ENCODE assay signal across 8 cellular contexts in the genomic region with DNA sequence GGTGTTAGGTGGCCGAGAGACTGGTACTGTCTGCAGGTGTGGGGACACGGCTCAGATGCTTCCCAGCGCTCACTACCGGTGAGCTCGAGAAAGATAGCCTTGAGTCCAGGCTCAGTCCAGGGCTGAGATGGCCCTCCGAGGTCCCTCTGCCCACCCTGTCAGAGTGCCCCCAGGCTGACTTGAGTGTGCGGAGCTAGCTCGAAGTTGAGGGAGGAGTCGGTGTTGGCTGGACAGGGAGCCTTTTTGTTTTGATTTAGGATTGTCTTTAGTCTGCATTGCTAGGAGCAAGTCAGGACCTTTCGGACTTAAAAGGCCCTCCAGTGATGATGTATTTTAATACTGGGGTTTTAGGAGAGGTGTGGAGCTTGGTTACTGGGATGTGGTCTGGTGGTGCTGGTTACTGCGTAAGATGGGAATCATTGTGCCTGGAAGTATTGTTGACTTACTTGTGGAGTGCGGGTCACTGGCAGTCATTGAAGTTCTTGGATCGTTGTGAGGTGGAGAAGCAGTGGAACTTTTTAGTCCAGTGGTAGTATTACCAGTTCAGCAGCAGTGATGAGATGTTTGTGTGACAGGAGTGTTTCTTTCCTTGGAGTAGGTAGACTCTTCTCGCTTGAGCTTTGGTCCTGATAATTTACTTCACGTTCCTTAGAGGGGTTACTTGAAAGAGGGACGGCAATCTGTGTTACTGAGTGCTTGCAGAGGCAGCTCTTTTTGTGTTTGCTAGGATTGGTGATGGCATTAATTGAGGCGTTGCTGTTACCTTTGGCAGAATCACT. TPM values are rescaled to one million over a fixed set of nuclear protein-coding genes. Genes with fewer than 3 reads are reported as not detected.
DNase-seq lines count a peak whose midpoint lies in the region; TF ChIP-seq lines count a peak whose summit lies in the region.

No MANE protein-coding gene starts in this region.

- H3K79me2 ChIP-seq in OCI-LY7 (ENCODE audit: insufficient read depth, low read depth, low read length), result peaks cover 22% of the 10 kb centered on the region; the same call in 1 of the 2 replicates

- H3K4me3 ChIP-seq in OCI-LY7 (ENCODE audit: low read depth, low read length, poor library complexity, severe bottlenecking) (peak overlapping the region; percentile 83), uterus (peak overlapping the region; percentile 74 to 80)

- TF ChIP-seq POLR2A in uterus (IDR thresholded peaks at IDR 0.05), result no peak

- peaks cover 14% of the 10 kb centered on the region for H3K36me3 ChIP-seq in OCI-LY7 (ENCODE audit: insufficient read depth, low read length)
- H3K36me3 ChIP-seq in uterus, result no peaks in the 10 kb centered on the region

- in situ Hi-C loops in GM13977 (cut with MboI; ENCODE audit: low pct_unique_long_range_greater_than_20kb, low sequenced_read_pairs, unreplicated experiment), result no loop called here

- CTCF ChIA-PET in activated CD4-positive, alpha-beta T cell treated with anti-CD3 and anti-CD28 coated beads, Interleukin-2, amount 10 ng/mL, durations not matched to agents 7 days and 5 days (lab: Charles Lee), result interaction anchor here (0.6 to 2.1 kb wide), 9 partner anchors 9 to 30 kb away, joined by 3 to 12 read pairs (median 4); no protein-coding TSS in a partner anchor
- CTCF ChIA-PET in OCI-LY7 (lab: Charles Lee; ENCODE audit: unreplicated experiment), result no interaction called here

- no peaks in the 10 kb centered on the region for H4K20me1 ChIP-seq in OCI-LY7 (ENCODE audit: insufficient read depth, low read length)

- H3K4me3 Mint-ChIP-seq in activated CD4-positive, alpha-beta T cell treated with anti-CD3 and anti-CD28 coated beads, Interleukin-2, amount 10 ng/mL, durations not matched to agents 7 days and 5 days, result peak overlapping the region; percentile 96
- peak overlapping the region; percentile 90 for H3K4me3 Mint-ChIP-seq in dendritic cell treated with granulocyte-macrophage colony-stimulating factor and Interleukin-4, amounts not matched to agents 40 ng/mL and 50 ng/mL, for 4 days
- peak overlapping the region; percentile 97 for H3K4me3 Mint-ChIP-seq in mesothelial cell of epicardium

- intact Hi-C loops in OCI-LY7 (cut with micrococcal nuclease; ENCODE audit: unreplicated experiment), result no loop called here
- intact Hi-C loops in dendritic cell treated with granulocyte-macrophage colony-stimulating factor and Interleukin-4, amounts not matched to agents 40 ng/mL and 50 ng/mL, for 4 days (cut with micrococcal nuclease), result no loop called here
- intact Hi-C loops in uterus (cut with DNase I; ENCODE audit: low total_unique reads), result no loop called here

- no peaks in the 10 kb centered on the region for H3K9me3 Mint-ChIP-seq in activated CD4-positive, alpha-beta T cell treated with anti-CD3 and anti-CD28 coated beads, Interleukin-2, amount 10 ng/mL, durations not matched to agents 7 days and 5 days
- no peaks in the 10 kb centered on the region for H3K9me3 Mint-ChIP-seq in dendritic cell treated with granulocyte-macrophage colony-stimulating factor and Interleukin-4, amounts not matched to agents 40 ng/mL and 50 ng/mL, for 4 days
- peaks cover 4% of the 10 kb centered on the region for H3K9me3 Mint-ChIP-seq in mesothelial cell of epicardium

- H3K27me3 ChIP-seq in uterus, result no peaks in the 10 kb centered on the region

- H3K9me3 ChIP-seq in OCI-LY7 (ENCODE audit: low read length), result no peaks in the 10 kb centered on the region
- no peaks in the 10 kb centered on the region for H3K9me3 ChIP-seq in uterus

- H3K27ac ChIP-seq in OCI-LY7 (ENCODE audit: low read depth, low read length, poor library complexity, severe bottlenecking) (peak overlapping the region; percentile 49), uterus (peak overlapping the region; percentile 75 to 86)

- H2AFZ ChIP-seq in OCI-LY7 (ENCODE audit: low read length), result peak overlapping the region; percentile 66; the same call in 1 of the 2 replicates

- peaks cover 45% of the 10 kb centered on the region for H3K4me1 Mint-ChIP-seq in activated CD4-positive, alpha-beta T cell treated with anti-CD3 and anti-CD28 coated beads, Interleukin-2, amount 10 ng/mL, durations not matched to agents 7 days and 5 days
- peaks cover 28% of the 10 kb centered on the region for H3K4me1 Mint-ChIP-seq in dendritic cell treated with granulocyte-macrophage colony-stimulating factor and Interleukin-4, amounts not matched to agents 40 ng/mL and 50 ng/mL, for 4 days (ENCODE audit: low read depth)
- peaks cover 26% of the 10 kb centered on the region for H3K4me1 Mint-ChIP-seq in mesothelial cell of epicardium

- POLR2A ChIA-PET in activated CD4-positive, alpha-beta T cell treated with anti-CD3 and anti-CD28 coated beads, Interleukin-2, amount 10 ng/mL, durations not matched to agents 7 days and 5 days (lab: Charles Lee), result interaction anchor here (0.6 kb wide), 1 partner anchor 11 kb away, joined by 3 read pairs; no protein-coding TSS in a partner anchor
- POLR2A ChIA-PET in OCI-LY7 (lab: Charles Lee), result interaction anchor here (0.6 kb wide), 2 partner anchors 64 to 261 kb away, joined by 3 to 4 read pairs; no protein-coding TSS in a partner anchor

- H3K36me3 Mint-ChIP-seq in activated CD4-positive, alpha-beta T cell treated with anti-CD3 and anti-CD28 coated beads, Interleukin-2, amount 10 ng/mL, durations not matched to agents 7 days and 5 days (ENCODE audit: low read depth), result peaks cover 18% of the 10 kb centered on the region
- peaks cover 8% of the 10 kb centered on the region for H3K36me3 Mint-ChIP-seq in dendritic cell treated with granulocyte-macrophage colony-stimulating factor and Interleukin-4, amounts not matched to agents 40 ng/mL and 50 ng/mL, for 4 days (ENCODE audit: low read depth)
- H3K36me3 Mint-ChIP-seq in mesothelial cell of epicardium, result peaks cover 9% of the 10 kb centered on the region

- H3K27ac Mint-ChIP-seq in activated CD4-positive, alpha-beta T cell treated with anti-CD3 and anti-CD28 coated beads, Interleukin-2, amount 10 ng/mL, durations not matched to agents 7 days and 5 days, result peak overlapping the region; percentile 98
- peak overlapping the region; percentile 86 for H3K27ac Mint-ChIP-seq in dendritic cell treated with granulocyte-macrophage colony-stimulating factor and Interleukin-4, amounts not matched to agents 40 ng/mL and 50 ng/mL, for 4 days
- peak overlapping the region; percentile 84 for H3K27ac Mint-ChIP-seq in mesothelial cell of epicardium

- no peaks in the 10 kb centered on the region for H3K27me3 Mint-ChIP-seq in activated CD4-positive, alpha-beta T cell treated with anti-CD3 and anti-CD28 coated beads, Interleukin-2, amount 10 ng/mL, durations not matched to agents 7 days and 5 days
- no peaks in the 10 kb centered on the region for H3K27me3 Mint-ChIP-seq in dendritic cell treated with granulocyte-macrophage colony-stimulating factor and Interleukin-4, amounts not matched to agents 40 ng/mL and 50 ng/mL, for 4 days
- H3K27me3 Mint-ChIP-seq in mesothelial cell of epicardium (ENCODE audit: low read depth), result no peaks in the 10 kb centered on the region

- H3K4me2 ChIP-seq in OCI-LY7 (ENCODE audit: low read length), result peak overlapping the region; percentile 93

- no peaks in the 10 kb centered on the region for H3K9me2 ChIP-seq in OCI-LY7 (ENCODE audit: insufficient read depth, low read length)

- no peak for DNase-seq in activated CD4-positive, alpha-beta T cell treated with anti-CD3 and anti-CD28 coated beads, Interleukin-2, amount 10 ng/mL, durations not matched to agents 7 days and 5 days
- DNase-seq in activated CD4-positive, alpha-beta T cell treated with anti-CD3 and anti-CD28 coated beads, Interleukin-2, amount 50 U/mL, for 4 hours, result no peak
- DNase-seq in OCI-LY7 (ENCODE audit: low spot score) (no peak), mesothelial cell of epicardium (ENCODE audit: low spot score in 2 of 2, unreplicated experiment in 2 of 2) (peak in 1 of 2 experiments; percentile 18), uterus (no peak), GM13977 (ENCODE audit: low spot score) (no peak), kidney glomerular epithelial cell (lab: John Stamatoyannopoulos, UW) (no peak)

- no peak for TF ChIP-seq CTCF in OCI-LY7 (conservative IDR thresholded peaks at IDR 0.05; ENCODE audit: low read length)
- no peak for TF ChIP-seq CTCF in mesothelial cell of epicardium (IDR thresholded peaks at IDR 0.05; ENCODE audit: unreplicated experiment)
- TF ChIP-seq CTCF in uterus (IDR thresholded peaks at IDR 0.05), result no peak
- no peak for TF ChIP-seq CTCF in GM13977 (IDR thresholded peaks at IDR 0.05; ENCODE audit: extremely low read depth, insufficient read depth, missing control alignments)

- no TSS peak for BruUV-seq in OCI-LY7 (replicated peaks; lab: Mats Ljungman, UMichigan)

- H3K4me1 ChIP-seq in OCI-LY7 (ENCODE audit: insufficient read depth, low read length, poor library complexity, severe bottlenecking) (peaks cover 18% of the 10 kb centered on the region), uterus (no peaks in the 10 kb centered on the region)

RNA-seq across cellular contexts. Expression of a gene that starts 0.6 kb away (rescaled TPM):
- total RNA-seq in activated CD4-positive, alpha-beta T cell treated with anti-CD3 and anti-CD28 coated beads, Interleukin-2, amount 10 ng/mL, durations not matched to agents 7 days and 5 days, result 1 to 10 TPM; 7.0 to 8.1 TPM
- total RNA-seq in OCI-LY7 (2014; rRNA removed; shearing (Covaris generic)), result 3.0 and 4.4 TPM in 2 replicates
- 5.8 and 8.0 TPM in 2 replicates for total RNA-seq in OCI-LY7 (2022)
- total RNA-seq in mesothelial cell of epicardium, result 17.9 to 20.8 TPM (median 18.1 TPM) in 3 replicates
- 10 to 100 TPM; 16.5 to 55.1 (median 31.7) TPM for total RNA-seq in uterus

RNA-seq across cellular contexts. Expression of a gene that starts 0.7 kb away (rescaled TPM):
- 100 to 1,000 TPM; 125 to 158 TPM for total RNA-seq in activated CD4-positive, alpha-beta T cell treated with anti-CD3 and anti-CD28 coated beads, Interleukin-2, amount 10 ng/mL, durations not matched to agents 7 days and 5 days
- total RNA-seq in OCI-LY7 (2014; rRNA removed; shearing (Covaris generic)), result 35.7 and 44.8 TPM in 2 replicates
- total RNA-seq in OCI-LY7 (2022) (55.1 and 65.5 TPM in 2 replicates), mesothelial cell of epicardium (90.7 to 93.5 TPM (median 92.1 TPM) in 3 replicates), uterus (10 to 100 TPM; 42.3 to 85.6 (median 69.1) TPM)
